ENCODE assay signal across 16 cellular contexts in genomic region chr2:11456251-11456650, GRCh38.
"Had no signal": no experiment of that assay in that cellular context is flagged by ENCODE, and none has a peak within 500 bp of the region (broad histone marks: within the 10 kb centered on the region; RNA-seq: fewer than 3 reads in every experiment).

No MANE protein-coding gene starts in this region.

- ATAC-seq: gastrocnemius medialis, heart right ventricle, left lung, pancreas, T-helper 17 cell had no signal

- H3K4me3 ChIP-seq: adrenal gland, coronary artery, gastrocnemius medialis, heart right ventricle, left lung, pancreas, stomach, thoracic aorta had no signal

- H3K9me3 ChIP-seq: adrenal gland, gastrocnemius medialis, heart right ventricle, left lung, pancreas, stomach, thoracic aorta had no signal

- H3K27me3 Mint-ChIP-seq: T-helper 17 cell had no signal

- H3K27ac Mint-ChIP-seq: T-helper 17 cell had no signal

- DNase-seq: activated naive CD4-positive, alpha-beta T cell; adrenal gland; central memory CD4-positive, alpha-beta T cell; effector CD8-positive, alpha-beta T cell; gastrocnemius medialis; heart right ventricle; islet precursor cell; left lung; pancreas; stimulated activated CD4-positive, alpha-beta T cell treated with anti-CD3 and anti-CD28 coated beads, Interleukin-15, amount 100 ng/mL, for 24 hours; stimulated activated CD4-positive, alpha-beta T cell treated with anti-CD3 and anti-CD28 coated beads, Interleukin-4, amount 100 ng/mL, for 24 hours; stomach; T-helper 17 cell had no signal

- H3K4me1 ChIP-seq: pancreas had no signal

- H3K4me3 Mint-ChIP-seq: neural crest cell, T-helper 17 cell had no signal

- H3K27ac ChIP-seq: adrenal gland, coronary artery, gastrocnemius medialis, heart right ventricle, left lung, pancreas, stomach, thoracic aorta had no signal

- H3K9me3 Mint-ChIP-seq: neural crest cell had no signal

- H3K27me3 ChIP-seq: adrenal gland, gastrocnemius medialis, heart right ventricle, left lung, pancreas, stomach had no signal
